Comparison of ENCODE assay signal across 17 cellular contexts in genomic region chr11:15059132-15059531, GRCh38. TPM values are rescaled to one million over a fixed set of nuclear protein-coding genes. Genes with fewer than 3 reads are reported as not detected.
"Had no signal": no experiment of that assay in that cellular context is flagged by ENCODE, and none has a peak within 500 bp of the region (broad histone marks: within the 10 kb centered on the region; RNA-seq: fewer than 3 reads in every experiment).

No MANE protein-coding gene starts in this region.

- H3K27ac ChIP-seq: body of pancreas, left ventricle myocardium inferior, suprapubic skin, transverse colon, uterus had no signal

- H3K36me3 Mint-ChIP-seq: activated naive CD8-positive, alpha-beta T cell had no signal

- H3K4me1 ChIP-seq: body of pancreas, left ventricle myocardium inferior, suprapubic skin, transverse colon, uterus had no signal

- H3K27ac Mint-ChIP-seq: activated naive CD8-positive, alpha-beta T cell; activated T-helper 17 cell treated with anti-CD3 and anti-CD28 coated beads, Interleukin-2, amount 50 U/mL, for 72 hours; effector memory CD8-positive, alpha-beta T cell; nephron progenitor cell; stimulated activated naive CD8-positive, alpha-beta T cell treated with anti-CD3 and anti-CD28 coated beads, Interleukin-15, Interleukin-2, amounts not matched to agents 100 ng/mL and 50 ng/mL, for 24 hours had no signal

- H3K4me1 Mint-ChIP-seq: activated T-helper 17 cell treated with anti-CD3 and anti-CD28 coated beads, Interleukin-2, amount 50 U/mL, for 72 hours had no signal

- DNase-seq: activated CD4-positive, alpha-beta T cell treated with anti-CD3 and anti-CD28 coated beads, Interleukin-2, amount 50 U/mL, for 1 hour; body of pancreas; effector memory CD8-positive, alpha-beta T cell; kidney; left ventricle myocardium inferior; nephron progenitor cell; retina; stimulated activated CD4-positive, alpha-beta T cell treated with anti-CD3 and anti-CD28 coated beads, Interleukin-12 subunit alpha, Interleukin-12 subunit beta, amount 100 ng/mL, for 4 hours; T1000; transverse colon; uterus had no signal

- H3K9me3 Mint-ChIP-seq: activated T-helper 17 cell treated with anti-CD3 and anti-CD28 coated beads, Interleukin-2, amount 50 U/mL, for 72 hours; effector memory CD8-positive, alpha-beta T cell; stimulated activated naive CD8-positive, alpha-beta T cell treated with anti-CD3 and anti-CD28 coated beads, Interleukin-15, Interleukin-2, amounts not matched to agents 100 ng/mL and 50 ng/mL, for 24 hours had no signal

- H3K36me3 ChIP-seq: left ventricle myocardium inferior, suprapubic skin, transverse colon, uterus had no signal

- H3K4me3 Mint-ChIP-seq: activated naive CD8-positive, alpha-beta T cell; activated T-helper 17 cell treated with anti-CD3 and anti-CD28 coated beads, Interleukin-2, amount 50 U/mL, for 72 hours; effector memory CD8-positive, alpha-beta T cell; nephron progenitor cell; stimulated activated naive CD8-positive, alpha-beta T cell treated with anti-CD3 and anti-CD28 coated beads, Interleukin-15, Interleukin-2, amounts not matched to agents 100 ng/mL and 50 ng/mL, for 24 hours had no signal

- H3K4me3 ChIP-seq: body of pancreas, left ventricle myocardium inferior, suprapubic skin, transverse colon, uterus had no signal

- H3K9me3 ChIP-seq: body of pancreas, left ventricle myocardium inferior, suprapubic skin, transverse colon, uterus had no signal

- ATAC-seq: activated T-helper 17 cell treated with anti-CD3 and anti-CD28 coated beads, Interleukin-2, amount 50 U/mL, for 72 hours; body of pancreas; effector memory CD8-positive, alpha-beta T cell had no signal

- H3K27me3 ChIP-seq: body of pancreas, suprapubic skin, uterus had no signal

RNA-seq across cellular contexts. Expression of gene CALCB, which starts 14.3 kb away (rescaled TPM):
- total RNA-seq: dermis microvascular lymphatic vessel endothelial cell, left ventricle myocardium inferior, myocyte had no signal

RNA-seq across cellular contexts. Expression of gene INSC, which starts 55.6 kb away (rescaled TPM):
- total RNA-seq: dermis microvascular lymphatic vessel endothelial cell, myocyte had no signal
